ENCODE assay signal across 12 cellular contexts in the genomic region with DNA sequence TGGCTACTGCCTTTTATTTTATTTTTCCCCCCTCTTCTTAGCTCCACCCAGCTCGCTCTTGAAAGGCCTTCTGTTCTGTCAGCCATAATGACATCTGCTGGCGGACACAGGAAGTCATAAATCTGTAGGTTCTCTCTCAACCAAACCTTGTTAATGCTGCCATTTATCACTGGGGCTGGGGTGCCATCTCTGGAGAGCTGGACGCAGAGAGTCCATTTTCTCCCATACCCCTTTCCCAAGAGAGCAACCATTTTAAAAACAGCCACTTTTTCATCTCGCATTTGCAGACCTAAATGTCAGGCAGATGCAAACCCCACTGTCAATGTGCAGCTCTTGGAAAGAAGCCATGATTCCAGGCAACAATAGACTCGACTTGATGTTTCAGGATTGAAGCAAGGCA. TPM values are rescaled to one million over a fixed set of nuclear protein-coding genes. Genes with fewer than 3 reads are reported as not detected.
DNase-seq lines count a peak whose midpoint lies in the region; FAIRE-seq and TF ChIP-seq lines count a peak whose summit lies in the region.
"Had no signal": no experiment of that assay in that cellular context is flagged by ENCODE, and none has a peak within 500 bp of the region (broad histone marks: within the 10 kb centered on the region; RNA-seq: fewer than 3 reads in every experiment).

No MANE protein-coding gene starts in this region.

- no peak overlapping the region for H3K27ac Mint-ChIP-seq in astrocyte (ENCODE audit: unreplicated experiment)

- H3K4me3 Mint-ChIP-seq in astrocyte (ENCODE audit: unreplicated experiment) = no peak overlapping the region

- no peak overlapping the region for H3K14ac ChIP-seq in neuronal stem cell (ENCODE audit: low read length)

- H3K36me3 ChIP-seq in astrocyte (ENCODE audit: insufficient read depth, low read length) (no peaks in the 10 kb centered on the region), neuronal stem cell (replicated peaks in 1 of 2; ENCODE audit: control insufficient read depth in 2 of 2, insufficient read depth in 2 of 2, low read length in 2 of 2) (no peaks in the 10 kb centered on the region)

- no peak overlapping the region for H3K23ac ChIP-seq in neuronal stem cell (ENCODE audit: low read depth, low read length, poor library complexity)

- DNase-seq in DMS53 (lab: John Stamatoyannopoulos, UW) (peak; percentile 21), DMS53 treated with DMSO at 0.1 percent for 48 hours (lab: John Stamatoyannopoulos, UW; ENCODE audit: unreplicated experiment) (no peak), NCI-H446 treated with DMSO at 0.1 percent for 48 hours (lab: John Stamatoyannopoulos, UW) (peak; percentile 72), astrocyte (ENCODE audit: low read depth) (no peak), neuronal stem cell (ENCODE audit: low spot score) (no peak), mesenteric fat pad (ENCODE audit: low spot score) (no peak)
- no peak for DNase-seq in activated effector memory CD4-positive, alpha-beta T cell treated with Interleukin-2 at 50 U/mL for 16 hours
- DNase-seq in activated CD8-positive, alpha-beta memory T cell treated with anti-CD3 and anti-CD28 coated beads, Interleukin-2, amount 50 U/mL, for 4 hours = no peak
- DNase-seq: stimulated activated CD8-positive, alpha-beta memory T cell treated with anti-CD3 and anti-CD28 coated beads, Interleukin-4, amount 100 ng/mL, for 48 hours had no signal

- H4K8ac ChIP-seq in neuronal stem cell (ENCODE audit: low read depth, low read length) = no peak overlapping the region

- no peaks in the 10 kb centered on the region for H4K20me1 ChIP-seq in astrocyte (ENCODE audit: insufficient read depth, low read length)

- no CpG with 5 or more reads among the region's 5 CpGs for WGBS in neuronal stem cell (ENCODE audit: extremely low coverage in 2 of 2, insufficient read length in 2 of 2, insufficient replicate concordance in 1 of 2), 2 donors

- TF ChIP-seq CTCF in astrocyte (IDR thresholded peaks at IDR 0.05; ENCODE audit: insufficient read depth, low read depth, low read length) = no peak

- no peaks in the 10 kb centered on the region for H3K36me3 Mint-ChIP-seq in astrocyte (ENCODE audit: low read depth, unreplicated experiment)

- H3K9ac ChIP-seq in astrocyte (ENCODE audit: low read length) (no peak overlapping the region), neuronal stem cell (ENCODE audit: low read depth, low read length, poor library complexity) (no peak overlapping the region)

- no peak overlapping the region for H3K18ac ChIP-seq in neuronal stem cell (ENCODE audit: low read length)

- H3K27me3 ChIP-seq in astrocyte (ENCODE audit: insufficient read depth, low read length) (no peaks in the 10 kb centered on the region), neuronal stem cell (ENCODE audit: control insufficient read depth in 3 of 3, insufficient read depth in 3 of 3, low read depth in 1 of 3, low read length in 3 of 3) (no peaks in the 10 kb centered on the region)

- H2AK5ac ChIP-seq in neuronal stem cell (ENCODE audit: low read depth, low read length) = no peak overlapping the region

- H2BK15ac ChIP-seq in neuronal stem cell (ENCODE audit: low read length) = no peak overlapping the region

- no peak overlapping the region for H3K4ac ChIP-seq in neuronal stem cell (ENCODE audit: low read length)

- H3K79me2 ChIP-seq in astrocyte (ENCODE audit: insufficient read depth, low read length) = no peaks in the 10 kb centered on the region

- peak overlapping the region; percentile 39 for H2AFZ ChIP-seq in astrocyte (ENCODE audit: low read depth, low read length)
- peak overlapping the region; percentile 68 for H2AFZ ChIP-seq in neuronal stem cell (ENCODE audit: low read length)

- H2BK120ac ChIP-seq in neuronal stem cell (ENCODE audit: low read depth, low read length) = no peak overlapping the region

- H3K4me1 Mint-ChIP-seq in astrocyte (ENCODE audit: low read depth, unreplicated experiment) = no peaks in the 10 kb centered on the region

- H2BK12ac ChIP-seq in neuronal stem cell (ENCODE audit: low read length) = no peak overlapping the region

- no peak overlapping the region for H2BK5ac ChIP-seq in neuronal stem cell (ENCODE audit: low read length)

- no peak overlapping the region for H4K91ac ChIP-seq in neuronal stem cell (ENCODE audit: low read depth, low read length, poor library complexity)

- no peaks in the 10 kb centered on the region for H3K9me3 Mint-ChIP-seq in astrocyte (ENCODE audit: unreplicated experiment)

- H3K9me3 ChIP-seq in astrocyte (ENCODE audit: insufficient read depth, low read depth, low read length) (no peaks in the 10 kb centered on the region), neuronal stem cell (replicated peaks in 1 of 2; ENCODE audit: control insufficient read depth in 2 of 2, insufficient read depth in 1 of 2, low read depth in 1 of 2, low read length in 2 of 2) (no peaks in the 10 kb centered on the region)

- H3K4me1 ChIP-seq in astrocyte (ENCODE audit: insufficient read depth, low read length) = no peaks in the 10 kb centered on the region
- peaks cover 0 to 1% of the 10 kb centered on the region in 2 donors for H3K4me1 ChIP-seq in neuronal stem cell (ENCODE audit: control insufficient read depth in 2 of 2, insufficient read depth in 1 of 2, low read depth in 1 of 2, low read length in 2 of 2)

- H3K27me3 Mint-ChIP-seq in astrocyte (ENCODE audit: low read depth, unreplicated experiment) = peaks cover 4% of the 10 kb centered on the region

- H3K4me3 ChIP-seq in astrocyte (ENCODE audit: insufficient read depth, low read depth, low read length) (no peak overlapping the region), neuronal stem cell (ENCODE audit: low read length in 2 of 2) (no peak overlapping the region)
- H3K4me3 ChIP-seq: coronary artery had no signal

- H3K4me2 ChIP-seq in astrocyte (ENCODE audit: low read length) (no peak overlapping the region), neuronal stem cell (ENCODE audit: insufficient read depth, low read length, poor library complexity, severe bottlenecking) (no peak overlapping the region)

- FAIRE-seq in astrocyte (lab: Jason Lieb, UNC) = no peak

- H3K27ac ChIP-seq in astrocyte (ENCODE audit: low read depth, low read length) = no peak overlapping the region
- no peak overlapping the region for H3K27ac ChIP-seq in neuronal stem cell (replicated peaks; ENCODE audit: low read length)
- H3K27ac ChIP-seq: 22Rv1, coronary artery had no signal

- H3K79me1 ChIP-seq in neuronal stem cell (ENCODE audit: low read depth, low read length) = no peaks in the 10 kb centered on the region

RNA-seq across cellular contexts. Expression of a gene that starts 13.0 kb away (rescaled TPM):
- total RNA-seq in astrocyte = 0.72 and 1.2 TPM in 2 replicates
- polyA plus RNA-seq in neuronal stem cell (2013, experiment 1 of 2) = 10.3 TPM
- 10.9 TPM for polyA plus RNA-seq in neuronal stem cell (2013, experiment 2 of 2)
- 60.5 TPM for total RNA-seq in mesenteric fat pad
- total RNA-seq: pulmonary artery endothelial cell had no signal

Comparison
In these comparisons a context has a peak if more than half of its experiments do, and no peak if none do; other contexts are left out.
1. DNase-seq: peak in DMS53 (single experiment) and NCI-H446 treated with DMSO at 0.1 percent for 48 hours (single experiment); none in DMS53 treated with DMSO at 0.1 percent for 48 hours (single experiment), astrocyte (single experiment), neuronal stem cell (single experiment), activated effector memory CD4-positive, alpha-beta T cell treated with Interleukin-2 at 50 U/mL for 16 hours (single experiment), activated CD8-positive, alpha-beta memory T cell treated with anti-CD3 and anti-CD28 coated beads, Interleukin-2, amount 50 U/mL, for 4 hours (single experiment) and mesenteric fat pad (single experiment).
2. RNA of a gene that starts 13.0 kb away (total RNA-seq): 60.5 TPM in mesenteric fat pad (single experiment); 0.72 to 1.2 TPM in astrocyte; every median in the first group is over 10 times any median in the second.